Comparison of ENCODE assay signal across 2 cellular contexts in genomic region chr6:124955108-124955851, GRCh38.
TF ChIP-seq lines count a peak whose summit lies in the region.

No MANE protein-coding gene starts in this region.

TF ChIP-seq in IMR-90, 13 proteins besides CTCF, POLR2A, EP300 and RAD21:
- no peak for TF ChIP-seq USF2 (IDR thresholded peaks at IDR 0.05; ENCODE audit: low read depth, low read length)
- TF ChIP-seq BHLHE40 (IDR thresholded peaks at IDR 0.05; ENCODE audit: low read depth, low read length), result no peak
- no peak for TF ChIP-seq NFE2L2 (IDR thresholded peaks at IDR 0.05; ENCODE audit: low read depth, low read length)
- no peak for TF ChIP-seq RFX5 (IDR thresholded peaks at IDR 0.05; ENCODE audit: low read depth, low read length)
- no peak for TF ChIP-seq RCOR1 (IDR thresholded peaks at IDR 0.05; ENCODE audit: insufficient replicate concordance, low read length)
- TF ChIP-seq MXI1 (IDR thresholded peaks at IDR 0.05; ENCODE audit: borderline replicate concordance, low read depth, low read length), result no peak
- TF ChIP-seq SMC3 (IDR thresholded peaks at IDR 0.05; ENCODE audit: low read depth, low read length), result no peak
- TF ChIP-seq FOS (IDR thresholded peaks at IDR 0.05; ENCODE audit: low read depth, low read length), result no peak
- TF ChIP-seq MAZ (IDR thresholded peaks at IDR 0.05; ENCODE audit: borderline replicate concordance, low read depth, low read length), result no peak

TF ChIP-seq in WTC11, 78 proteins besides CTCF, POLR2A, EP300 and RAD21:
- TF ChIP-seq PRRX2 (CRISPR knock-in tag; IDR thresholded peaks at IDR 0.05) (no peak), ZNF317 (CRISPR knock-in tag; IDR thresholded peaks at IDR 0.05; ENCODE audit: borderline replicate concordance, low read depth) (no peak), ZNF121 (CRISPR knock-in tag; IDR thresholded peaks at IDR 0.05) (no peak)
- TF ChIP-seq, protein P1, sequence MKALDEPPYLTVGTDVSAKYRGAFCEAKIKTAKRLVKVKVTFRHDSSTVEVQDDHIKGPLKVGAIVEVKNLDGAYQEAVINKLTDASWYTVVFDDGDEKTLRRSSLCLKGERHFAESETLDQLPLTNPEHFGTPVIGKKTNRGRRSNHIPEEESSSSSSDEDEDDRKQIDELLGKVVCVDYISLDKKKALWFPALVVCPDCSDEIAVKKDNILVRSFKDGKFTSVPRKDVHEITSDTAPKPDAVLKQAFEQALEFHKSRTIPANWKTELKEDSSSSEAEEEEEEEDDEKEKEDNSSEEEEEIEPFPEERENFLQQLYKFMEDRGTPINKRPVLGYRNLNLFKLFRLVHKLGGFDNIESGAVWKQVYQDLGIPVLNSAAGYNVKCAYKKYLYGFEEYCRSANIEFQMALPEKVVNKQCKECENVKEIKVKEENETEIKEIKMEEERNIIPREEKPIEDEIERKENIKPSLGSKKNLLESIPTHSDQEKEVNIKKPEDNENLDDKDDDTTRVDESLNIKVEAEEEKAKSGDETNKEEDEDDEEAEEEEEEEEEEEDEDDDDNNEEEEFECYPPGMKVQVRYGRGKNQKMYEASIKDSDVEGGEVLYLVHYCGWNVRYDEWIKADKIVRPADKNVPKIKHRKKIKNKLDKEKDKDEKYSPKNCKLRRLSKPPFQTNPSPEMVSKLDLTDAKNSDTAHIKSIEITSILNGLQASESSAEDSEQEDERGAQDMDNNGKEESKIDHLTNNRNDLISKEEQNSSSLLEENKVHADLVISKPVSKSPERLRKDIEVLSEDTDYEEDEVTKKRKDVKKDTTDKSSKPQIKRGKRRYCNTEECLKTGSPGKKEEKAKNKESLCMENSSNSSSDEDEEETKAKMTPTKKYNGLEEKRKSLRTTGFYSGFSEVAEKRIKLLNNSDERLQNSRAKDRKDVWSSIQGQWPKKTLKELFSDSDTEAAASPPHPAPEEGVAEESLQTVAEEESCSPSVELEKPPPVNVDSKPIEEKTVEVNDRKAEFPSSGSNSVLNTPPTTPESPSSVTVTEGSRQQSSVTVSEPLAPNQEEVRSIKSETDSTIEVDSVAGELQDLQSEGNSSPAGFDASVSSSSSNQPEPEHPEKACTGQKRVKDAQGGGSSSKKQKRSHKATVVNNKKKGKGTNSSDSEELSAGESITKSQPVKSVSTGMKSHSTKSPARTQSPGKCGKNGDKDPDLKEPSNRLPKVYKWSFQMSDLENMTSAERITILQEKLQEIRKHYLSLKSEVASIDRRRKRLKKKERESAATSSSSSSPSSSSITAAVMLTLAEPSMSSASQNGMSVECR (CRISPR knock-in tag; IDR thresholded peaks at IDR 0.05; ENCODE audit: borderline replicate concordance), result no peak
